In genomic region chr6:14060971-14061370, GRCh38 we compare ENCODE assay signal across 17 cellular contexts.
"Had no signal": no experiment of that assay in that cellular context is flagged by ENCODE, and none has a peak within 500 bp of the region (broad histone marks: within the 10 kb centered on the region; RNA-seq: fewer than 3 reads in every experiment).

No MANE protein-coding gene starts in this region.

- H3K4me1 ChIP-seq: colonic mucosa, upper lobe of right lung had no signal

- H3K27ac ChIP-seq: colonic mucosa, upper lobe of right lung had no signal

- ATAC-seq: activated CD8-positive, alpha-beta T cell treated with anti-CD3 and anti-CD28 coated beads, Interleukin-2, amount 10 ng/mL, durations not matched to agents 7 days and 5 days; activated naive CD4-positive, alpha-beta T cell treated with anti-CD3 and anti-CD28 coated beads, Interleukin-2, amount 50 U/mL, for 72 hours; natural killer cell; right cardiac atrium; stimulated activated naive CD8-positive, alpha-beta T cell treated with anti-CD3 and anti-CD28 coated beads, Interleukin-15, amount 100 ng/mL, for 72 hours; T-helper 17 cell; upper lobe of right lung had no signal

- DNase-seq: activated B cell treated with CpG ODN at 0.5 μM for 24 hours; activated CD4-positive, alpha-beta T cell treated with anti-CD3 and anti-CD28 coated beads for 48 hours; activated CD8-positive, alpha-beta memory T cell treated with anti-CD3 and anti-CD28 coated beads, Interleukin-2, amount 50 U/mL, for 4 hours; activated CD8-positive, alpha-beta T cell treated with anti-CD3 and anti-CD28 coated beads, Interleukin-2, amount 10 ng/mL, durations not matched to agents 7 days and 5 days; activated effector memory CD4-positive, alpha-beta T cell treated with anti-CD3 and anti-CD28 coated beads, Interleukin-2, amount 50 U/mL, for 16 hours; activated T-cell treated with anti-CD3 and anti-CD28 coated beads, Interleukin-2, amount 50 U/mL, for 48 hours; colonic mucosa; esophagus squamous epithelium; hippocampal formation; mesendoderm; natural killer cell; right cardiac atrium; stimulated activated naive CD8-positive, alpha-beta T cell treated with anti-CD3 and anti-CD28 coated beads, Interleukin-15, amount 100 ng/mL, for 72 hours; T-helper 17 cell; upper lobe of right lung had no signal

- H3K4me3 ChIP-seq: colonic mucosa, esophagus squamous epithelium, smooth muscle cell, upper lobe of right lung had no signal

- H3K9me3 ChIP-seq: colonic mucosa, esophagus squamous epithelium, upper lobe of right lung had no signal

- H3K27me3 ChIP-seq: colonic mucosa had no signal

- H3K4me2 ChIP-seq: smooth muscle cell had no signal

- H3K36me3 ChIP-seq: colonic mucosa, esophagus squamous epithelium, upper lobe of right lung had no signal
